Comparison of ENCODE assay signal across 8 cellular contexts in genomic region chr6:157034433-157035230, GRCh38.
A peak's percentile ranks its signal among the peaks of the same experiment; 100 is the strongest.
DNase-seq lines count a peak whose midpoint lies in the region; ATAC-seq and TF ChIP-seq lines count a peak whose summit lies in the region.

No MANE protein-coding gene starts in this region.

- H3K4me3 ChIP-seq in ACC112 (ENCODE audit: low read depth, low read length) = peak overlapping the region; percentile 89
- no peak overlapping the region for H3K4me3 ChIP-seq in skeletal muscle satellite cell (ENCODE audit: low read length)
- no peak overlapping the region for H3K4me3 ChIP-seq in MG63

- H3K9me3 Mint-ChIP-seq in activated CD4-positive, alpha-beta memory T cell treated with anti-CD3 and anti-CD28 coated beads for 36 hours = no peaks in the 10 kb centered on the region
- H3K9me3 Mint-ChIP-seq in glutamatergic neuron (ENCODE audit: unreplicated experiment) = peaks cover 1% of the 10 kb centered on the region

- no peak overlapping the region for H3K27ac Mint-ChIP-seq in activated CD4-positive, alpha-beta memory T cell treated with anti-CD3 and anti-CD28 coated beads for 36 hours
- no peak overlapping the region for H3K27ac Mint-ChIP-seq in glutamatergic neuron (ENCODE audit: unreplicated experiment)

- H3K4me1 ChIP-seq in ACC112 (ENCODE audit: control insufficient read depth, insufficient read depth, low read length, unreplicated experiment) (peaks cover 16% of the 10 kb centered on the region), skeletal muscle satellite cell (ENCODE audit: control insufficient read depth, insufficient read depth, low read length) (peaks cover 21% of the 10 kb centered on the region)

- H3K9ac ChIP-seq in skeletal muscle satellite cell (ENCODE audit: low read depth, low read length) = peak overlapping the region; percentile 70

- H3K36me3 ChIP-seq in ACC112 (ENCODE audit: insufficient read depth, low read length) (no peaks in the 10 kb centered on the region), skeletal muscle satellite cell (ENCODE audit: insufficient read depth, low read length) (peaks cover 2% of the 10 kb centered on the region), MG63 (no peaks in the 10 kb centered on the region)

- TF ChIP-seq CTCF in GM12872 (IDR thresholded peaks at IDR 0.05; ENCODE audit: insufficient read depth, low read depth, low read length) (peak; percentile 64), glutamatergic neuron (IDR thresholded peaks at IDR 0.05; ENCODE audit: partially characterized antibody, unreplicated experiment) (peak; percentile 76)

- no peaks in the 10 kb centered on the region for H3K9me3 ChIP-seq in skeletal muscle satellite cell (replicated peaks; ENCODE audit: low read length)
- no peaks in the 10 kb centered on the region for H3K9me3 ChIP-seq in MG63

- H3K4me1 Mint-ChIP-seq in activated CD4-positive, alpha-beta memory T cell treated with anti-CD3 and anti-CD28 coated beads for 36 hours (ENCODE audit: low read depth) = peaks cover 26% of the 10 kb centered on the region
- H3K4me1 Mint-ChIP-seq in glutamatergic neuron (ENCODE audit: low read depth, unreplicated experiment) = peaks cover 8% of the 10 kb centered on the region

- H2AFZ ChIP-seq in ACC112 (ENCODE audit: low read length, unreplicated experiment) = peak overlapping the region; percentile 26

- peak; percentile 43 for DNase-seq in NCI-H2029 (lab: John Stamatoyannopoulos, UW)
- DNase-seq in activated CD4-positive, alpha-beta memory T cell treated with anti-CD3 and anti-CD28 coated beads for 36 hours = no peak
- DNase-seq in glutamatergic neuron = no peak
- DNase-seq in MG63 = no peak

- peak overlapping the region; percentile 46 for H3K4me2 ChIP-seq in skeletal muscle satellite cell (ENCODE audit: low read length)

- POLR2A ChIA-PET in activated CD4-positive, alpha-beta memory T cell treated with anti-CD3 and anti-CD28 coated beads for 36 hours (lab: Charles Lee) = no interaction called here

- CTCF ChIA-PET in activated CD4-positive, alpha-beta memory T cell treated with anti-CD3 and anti-CD28 coated beads for 36 hours (lab: Charles Lee) = interaction anchor here (0.6 to 4.2 kb wide), 26 partner anchors 8 to 632 kb away, joined by 3 to 38 read pairs (median 3); no protein-coding TSS in a partner anchor

- H3K4me3 Mint-ChIP-seq in activated CD4-positive, alpha-beta memory T cell treated with anti-CD3 and anti-CD28 coated beads for 36 hours = peak overlapping the region; percentile 55
- H3K4me3 Mint-ChIP-seq in glutamatergic neuron (ENCODE audit: unreplicated experiment) = no peak overlapping the region

- peak overlapping the region; percentile 4; the same call in 1 of the 2 replicates for H3K27ac ChIP-seq in ACC112 (ENCODE audit: low read depth, low read length)

- no peaks in the 10 kb centered on the region for H3K27me3 Mint-ChIP-seq in activated CD4-positive, alpha-beta memory T cell treated with anti-CD3 and anti-CD28 coated beads for 36 hours
- H3K27me3 Mint-ChIP-seq in glutamatergic neuron (ENCODE audit: unreplicated experiment) = no peaks in the 10 kb centered on the region

- intact Hi-C loops in activated CD4-positive, alpha-beta memory T cell treated with anti-CD3 and anti-CD28 coated beads for 36 hours (cut with micrococcal nuclease) = loop anchor here (1.0 to 5.0 kb wide), 3 partner anchors 20 to 150 kb away; no protein-coding TSS in a partner anchor

- no peaks in the 10 kb centered on the region for H3K27me3 ChIP-seq in ACC112 (ENCODE audit: insufficient read depth, low read length)
- H3K27me3 ChIP-seq in skeletal muscle satellite cell (ENCODE audit: control insufficient read depth, insufficient read depth, low read length) = no peaks in the 10 kb centered on the region
- no peaks in the 10 kb centered on the region for H3K27me3 ChIP-seq in MG63

- no peaks in the 10 kb centered on the region for H3K36me3 Mint-ChIP-seq in activated CD4-positive, alpha-beta memory T cell treated with anti-CD3 and anti-CD28 coated beads for 36 hours
- H3K36me3 Mint-ChIP-seq in glutamatergic neuron (ENCODE audit: unreplicated experiment) = no peaks in the 10 kb centered on the region

- ATAC-seq in HG03095 (IDR thresholded peaks at IDR 0.05; ENCODE audit: unreplicated experiment) = no peak

- peaks cover 46% of the 10 kb centered on the region for H3K79me2 ChIP-seq in ACC112 (ENCODE audit: control insufficient read depth, insufficient read depth, low read length, unreplicated experiment)
